Comparison of ENCODE assay signal across 8 cellular contexts in genomic region chr12:99386907-99387306, GRCh38.
DNase-seq lines count a peak whose midpoint lies in the region; TF ChIP-seq lines count a peak whose summit lies in the region.

No MANE protein-coding gene starts in this region.

- H3K36me3 ChIP-seq in GM23248 (ENCODE audit: low read depth) (no peaks in the 10 kb centered on the region), MG63 (no peaks in the 10 kb centered on the region)

- TF ChIP-seq CTCF in choroid plexus epithelial cell (conservative IDR thresholded peaks at IDR 0.05; ENCODE audit: low read depth, low read length): peak; percentile 26

- no peaks in the 10 kb centered on the region for H3K9me3 Mint-ChIP-seq in activated CD4-positive, alpha-beta memory T cell treated with anti-CD3 and anti-CD28 coated beads, Interleukin-2, amount 10 ng/mL, durations not matched to agents 7 days and 5 days
- H3K9me3 Mint-ChIP-seq in activated CD4-positive, alpha-beta T cell treated with anti-CD3 and anti-CD28 coated beads, Interleukin-2, amount 10 ng/mL, durations not matched to agents 24 days and 14 days: no peaks in the 10 kb centered on the region

- H3K9me3 ChIP-seq in GM23248 (ENCODE audit: low read depth): no peaks in the 10 kb centered on the region
- no peaks in the 10 kb centered on the region for H3K9me3 ChIP-seq in MG63

- no peaks in the 10 kb centered on the region for H3K36me3 Mint-ChIP-seq in activated CD4-positive, alpha-beta memory T cell treated with anti-CD3 and anti-CD28 coated beads, Interleukin-2, amount 10 ng/mL, durations not matched to agents 7 days and 5 days (ENCODE audit: low read depth)
- no peaks in the 10 kb centered on the region for H3K36me3 Mint-ChIP-seq in activated CD4-positive, alpha-beta T cell treated with anti-CD3 and anti-CD28 coated beads, Interleukin-2, amount 10 ng/mL, durations not matched to agents 24 days and 14 days (ENCODE audit: low read depth)

- WGBS in GM23248 (ENCODE audit: low coverage in 1 of 2, low lambda C conversion rate in 2 of 2, missing lambda C conversion rate in 2 of 2), 2 experiments: 22 to 30% methylated on average over 2 of the region's 2 CpGs

- H3K4me3 ChIP-seq in GM23248: no peak overlapping the region
- H3K4me3 ChIP-seq in choroid plexus epithelial cell (ENCODE audit: low read depth, low read length): no peak overlapping the region
- no peak overlapping the region for H3K4me3 ChIP-seq in MG63

- H3K27ac ChIP-seq in GM23248: no peak overlapping the region

- H3K4me1 ChIP-seq in GM23248 (ENCODE audit: insufficient read depth): no peaks in the 10 kb centered on the region

- no peak overlapping the region for H3K4me2 ChIP-seq in GM23248 (ENCODE audit: unreplicated experiment)

- H3K27me3 ChIP-seq in GM23248 (replicated peaks; ENCODE audit: insufficient read depth) (no peaks in the 10 kb centered on the region), MG63 (no peaks in the 10 kb centered on the region)

- intact Hi-C loops in activated CD4-positive, alpha-beta T cell treated with anti-CD3 and anti-CD28 coated beads, Interleukin-2, amount 10 ng/mL, durations not matched to agents 24 days and 14 days (cut with micrococcal nuclease): no loop called here

- no peaks in the 10 kb centered on the region for H3K9me2 ChIP-seq in GM23248 (ENCODE audit: insufficient read depth)

- no peak overlapping the region for H3K4me3 Mint-ChIP-seq in activated CD4-positive, alpha-beta memory T cell treated with anti-CD3 and anti-CD28 coated beads, Interleukin-2, amount 10 ng/mL, durations not matched to agents 7 days and 5 days
- H3K4me3 Mint-ChIP-seq in activated CD4-positive, alpha-beta T cell treated with anti-CD3 and anti-CD28 coated beads, Interleukin-2, amount 10 ng/mL, durations not matched to agents 24 days and 14 days: no peak overlapping the region

- no peaks in the 10 kb centered on the region for H3F3A ChIP-seq in GM23248 (ENCODE audit: insufficient read depth)

- no peak overlapping the region for H3K9ac ChIP-seq in GM23248

- in situ Hi-C loops in GM23248 (cut with MboI): no loop called here

- H3K79me2 ChIP-seq in GM23248 (ENCODE audit: insufficient read depth): no peaks in the 10 kb centered on the region

- H4K20me1 ChIP-seq in GM23248 (ENCODE audit: insufficient read depth): no peaks in the 10 kb centered on the region

- DNase-seq in AML-193 (lab: John Stamatoyannopoulos, UW) (peak; percentile 7 to 21), GM23248 (peak; percentile 60), NCI-H2171 treated with DMSO at 0.1 percent for 48 hours (lab: John Stamatoyannopoulos, UW) (peak; percentile 35), choroid plexus epithelial cell (ENCODE audit: low read depth) (peak; percentile 25), MG63 (no peak), NCI-H1105 (lab: John Stamatoyannopoulos, UW) (no peak)
- no peak for DNase-seq in activated CD4-positive, alpha-beta memory T cell treated with anti-CD3 and anti-CD28 coated beads, Interleukin-2, amount 10 ng/mL, durations not matched to agents 7 days and 5 days
- no peak for DNase-seq in activated CD4-positive, alpha-beta T cell treated with anti-CD3 and anti-CD28 coated beads, Interleukin-2, amount 10 ng/mL, durations not matched to agents 24 days and 14 days

- peaks cover 1% of the 10 kb centered on the region for H3K4me1 Mint-ChIP-seq in activated CD4-positive, alpha-beta memory T cell treated with anti-CD3 and anti-CD28 coated beads, Interleukin-2, amount 10 ng/mL, durations not matched to agents 7 days and 5 days
- no peaks in the 10 kb centered on the region for H3K4me1 Mint-ChIP-seq in activated CD4-positive, alpha-beta T cell treated with anti-CD3 and anti-CD28 coated beads, Interleukin-2, amount 10 ng/mL, durations not matched to agents 24 days and 14 days

- H3K27me3 Mint-ChIP-seq in activated CD4-positive, alpha-beta memory T cell treated with anti-CD3 and anti-CD28 coated beads, Interleukin-2, amount 10 ng/mL, durations not matched to agents 7 days and 5 days: no peaks in the 10 kb centered on the region
- no peaks in the 10 kb centered on the region for H3K27me3 Mint-ChIP-seq in activated CD4-positive, alpha-beta T cell treated with anti-CD3 and anti-CD28 coated beads, Interleukin-2, amount 10 ng/mL, durations not matched to agents 24 days and 14 days

- CTCF ChIA-PET in activated CD4-positive, alpha-beta memory T cell treated with anti-CD3 and anti-CD28 coated beads, Interleukin-2, amount 10 ng/mL, durations not matched to agents 7 days and 5 days (lab: Charles Lee): interaction anchor here (1.5 kb wide), 1 partner anchor 233 kb away, joined by 5 read pairs; no protein-coding TSS in a partner anchor

- H3K27ac Mint-ChIP-seq in activated CD4-positive, alpha-beta memory T cell treated with anti-CD3 and anti-CD28 coated beads, Interleukin-2, amount 10 ng/mL, durations not matched to agents 7 days and 5 days: no peak overlapping the region
- H3K27ac Mint-ChIP-seq in activated CD4-positive, alpha-beta T cell treated with anti-CD3 and anti-CD28 coated beads, Interleukin-2, amount 10 ng/mL, durations not matched to agents 24 days and 14 days: no peak overlapping the region

- POLR2A ChIA-PET in activated CD4-positive, alpha-beta memory T cell treated with anti-CD3 and anti-CD28 coated beads, Interleukin-2, amount 10 ng/mL, durations not matched to agents 7 days and 5 days (lab: Charles Lee): no interaction called here

- no peak overlapping the region for H2AFZ ChIP-seq in GM23248

Comparison
In these comparisons a context has a peak if more than half of its experiments do, and no peak if none do; other contexts are left out.
1. DNase-seq: peak in AML-193 (2 of 2), GM23248 (single experiment), NCI-H2171 treated with DMSO at 0.1 percent for 48 hours (single experiment) and choroid plexus epithelial cell (single experiment); none in activated CD4-positive, alpha-beta memory T cell treated with anti-CD3 and anti-CD28 coated beads, Interleukin-2, amount 10 ng/mL, durations not matched to agents 7 days and 5 days (single experiment), activated CD4-positive, alpha-beta T cell treated with anti-CD3 and anti-CD28 coated beads, Interleukin-2, amount 10 ng/mL, durations not matched to agents 24 days and 14 days (single experiment), MG63 (single experiment) and NCI-H1105 (single experiment).